Comparison of ENCODE assay signal across 16 cellular contexts in the genomic region with DNA sequence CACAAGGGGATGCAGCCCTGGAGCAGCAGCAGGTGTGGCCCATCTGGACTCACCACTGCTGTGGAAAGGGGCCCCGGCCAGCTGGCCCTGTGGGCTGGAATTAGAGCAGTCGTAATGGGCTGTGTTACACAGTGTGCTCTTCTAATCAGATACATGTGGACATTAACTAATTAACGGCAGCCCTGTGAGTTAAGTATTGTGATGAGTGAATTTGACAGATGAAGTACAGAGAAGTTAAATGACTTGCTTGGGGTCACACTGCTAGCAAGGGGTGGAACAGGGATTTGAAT. TPM values are rescaled to one million over a fixed set of nuclear protein-coding genes. Genes with fewer than 3 reads are reported as not detected.
DNase-seq lines count a peak whose midpoint lies in the region; ATAC-seq, FAIRE-seq and TF ChIP-seq lines count a peak whose summit lies in the region.
"Had no signal": no experiment of that assay in that cellular context is flagged by ENCODE, and none has a peak within 500 bp of the region (broad histone marks: within the 10 kb centered on the region; RNA-seq: fewer than 3 reads in every experiment).

No MANE protein-coding gene starts in this region.

- no peak for FAIRE-seq in astrocyte (lab: Jason Lieb, UNC)
- FAIRE-seq: H54 had no signal

- peaks cover 40% of the 10 kb centered on the region for H3K4me1 ChIP-seq in BE2C
- peaks cover 14% of the 10 kb centered on the region for H3K4me1 ChIP-seq in astrocyte (ENCODE audit: insufficient read depth, low read length)
- H3K4me1 ChIP-seq in naive thymus-derived CD4-positive, alpha-beta T cell (ENCODE audit: control insufficient read depth in 2 of 2, insufficient read depth in 2 of 2, low read length in 2 of 2) = peaks cover 9 to 16% of the 10 kb centered on the region in 2 donors

- no peaks in the 10 kb centered on the region for H3K79me2 ChIP-seq in astrocyte (ENCODE audit: insufficient read depth, low read length)

- no peaks in the 10 kb centered on the region for H4K20me1 ChIP-seq in astrocyte (ENCODE audit: insufficient read depth, low read length)

- H3K36me3 Mint-ChIP-seq in astrocyte (ENCODE audit: low read depth, unreplicated experiment) = peaks cover 2% of the 10 kb centered on the region
- H3K36me3 Mint-ChIP-seq in naive thymus-derived CD4-positive, alpha-beta T cell = peaks cover 12 to 34% (median 16%) of the 10 kb centered on the region in 5 donors

- peaks cover 34% of the 10 kb centered on the region for H3K4me1 Mint-ChIP-seq in astrocyte (ENCODE audit: low read depth, unreplicated experiment)
- H3K4me1 Mint-ChIP-seq in naive thymus-derived CD4-positive, alpha-beta T cell = peaks cover 8 to 27% (median 22%) of the 10 kb centered on the region in 7 donors

- no peak overlapping the region for H3K27ac ChIP-seq in astrocyte (ENCODE audit: low read depth, low read length)
- no peak overlapping the region for H3K27ac ChIP-seq in naive thymus-derived CD4-positive, alpha-beta T cell (ENCODE audit: low read depth, low read length)

- H3K9me3 ChIP-seq in BE2C (no peaks in the 10 kb centered on the region), astrocyte (ENCODE audit: insufficient read depth, low read depth, low read length) (no peaks in the 10 kb centered on the region)
- no peaks in the 10 kb centered on the region for H3K9me3 ChIP-seq in naive thymus-derived CD4-positive, alpha-beta T cell (ENCODE audit: control insufficient read depth in 2 of 3, low read length in 3 of 3)

- peak overlapping the region; percentile 48 for H3K27ac Mint-ChIP-seq in astrocyte (ENCODE audit: unreplicated experiment)
- H3K27ac Mint-ChIP-seq in naive thymus-derived CD4-positive, alpha-beta T cell = peak overlapping the region in 6 of 9 donors; percentile 21 to 75 (median 34)
- H3K27ac Mint-ChIP-seq: nephron progenitor cell had no signal

- POLR2A ChIA-PET in naive thymus-derived CD4-positive, alpha-beta T cell (lab: Charles Lee) = interaction anchor here (0.6 kb wide), 1 partner anchor 66 kb away, joined by 3 read pairs; no protein-coding TSS in a partner anchor

- no peak overlapping the region for H3K4me3 ChIP-seq in BE2C (ENCODE audit: low read depth, low read length)
- no peak overlapping the region for H3K4me3 ChIP-seq in astrocyte (ENCODE audit: insufficient read depth, low read depth, low read length)
- H3K4me3 ChIP-seq in naive thymus-derived CD4-positive, alpha-beta T cell (ENCODE audit: low read length) = no peak overlapping the region
- H3K4me3 ChIP-seq: lung had no signal

- H3K27me3 ChIP-seq in BE2C (no peaks in the 10 kb centered on the region), astrocyte (ENCODE audit: insufficient read depth, low read length) (peaks cover 5% of the 10 kb centered on the region)
- H3K27me3 ChIP-seq in naive thymus-derived CD4-positive, alpha-beta T cell (ENCODE audit: control insufficient read depth in 2 of 2, insufficient read depth in 2 of 2, low read length in 2 of 2) = no peaks in the 10 kb centered on the region

- DNase-seq in BE2C = peak; percentile 87
- DNase-seq in GM03348 (ENCODE audit: low spot score) = peak; percentile 17
- DNase-seq in astrocyte (ENCODE audit: low read depth) = no peak
- DNase-seq in naive thymus-derived CD4-positive, alpha-beta T cell = no peak
- DNase-seq in cerebellar nuclear complex (lab: John Stamatoyannopoulos, UW) = no peak
- DNase-seq in activated gamma-delta T cell treated with Interleukin-2 at 50 U/mL for 16 hours = no peak
- no peak for DNase-seq in epidermal melanocyte (ENCODE audit: insufficient read length, low spot score)
- DNase-seq: activated naive CD4-positive, alpha-beta T cell treated with Interleukin-2 at 50 U/mL for 16 hours; DMS79; KBM-7; NCI-H1105 treated with DMSO at 0.1 percent for 48 hours; nephron progenitor cell had no signal

- H3K9ac ChIP-seq in astrocyte (ENCODE audit: low read length) = no peak overlapping the region

- intact Hi-C loops in naive thymus-derived CD4-positive, alpha-beta T cell (cut with micrococcal nuclease) = no loop called here

- H3K36me3 ChIP-seq in BE2C (no peaks in the 10 kb centered on the region), astrocyte (ENCODE audit: insufficient read depth, low read length) (no peaks in the 10 kb centered on the region)
- H3K36me3 ChIP-seq in naive thymus-derived CD4-positive, alpha-beta T cell (ENCODE audit: control insufficient read depth in 2 of 3, insufficient read depth in 3 of 3, low read length in 3 of 3) = peaks cover 0 to 38% (median 0%) of the 10 kb centered on the region in 3 experiments

- H3K4me3 Mint-ChIP-seq in astrocyte (ENCODE audit: unreplicated experiment) = no peak overlapping the region
- no peak overlapping the region for H3K4me3 Mint-ChIP-seq in naive thymus-derived CD4-positive, alpha-beta T cell
- H3K4me3 Mint-ChIP-seq: brain, nephron progenitor cell had no signal

- ATAC-seq in naive thymus-derived CD4-positive, alpha-beta T cell = no peak
- no peak for ATAC-seq in GM19467 (IDR thresholded peaks at IDR 0.05; ENCODE audit: unreplicated experiment)

- TF ChIP-seq CTCF in BE2C (IDR thresholded peaks at IDR 0.05; ENCODE audit: low read depth, low read length) (no peak), astrocyte (IDR thresholded peaks at IDR 0.05; ENCODE audit: insufficient read depth, low read depth, low read length) (no peak)

- peaks cover 4% of the 10 kb centered on the region for H3K9me3 Mint-ChIP-seq in astrocyte (ENCODE audit: unreplicated experiment)
- H3K9me3 Mint-ChIP-seq in naive thymus-derived CD4-positive, alpha-beta T cell = peaks cover 0 to 1% (median 0%) of the 10 kb centered on the region in 11 donors
- H3K9me3 Mint-ChIP-seq: nephron progenitor cell had no signal

- H3K27me3 Mint-ChIP-seq in astrocyte (ENCODE audit: low read depth, unreplicated experiment) = peaks cover 20% of the 10 kb centered on the region
- H3K27me3 Mint-ChIP-seq in naive thymus-derived CD4-positive, alpha-beta T cell = no peaks in the 10 kb centered on the region

- no peak overlapping the region for H3K4me2 ChIP-seq in astrocyte (ENCODE audit: low read length)

- CTCF ChIA-PET in naive thymus-derived CD4-positive, alpha-beta T cell (lab: Charles Lee) = interaction anchor here (1.2 to 1.3 kb wide), 2 partner anchors 9 to 232 kb away, joined by 3 to 4 read pairs; no protein-coding TSS in a partner anchor

- no peak overlapping the region for H2AFZ ChIP-seq in astrocyte (ENCODE audit: low read depth, low read length)

RNA-seq across cellular contexts. Expression of a gene that starts 58.6 kb away (rescaled TPM):
- 8.1 TPM for polyA plus RNA-seq in BE2C (2012; ENCODE audit: insufficient read depth, insufficient read length, low read depth)
- 38.5 and 41.1 TPM in 2 replicates for total RNA-seq in astrocyte
- 100 to 1,000 TPM; 107 to 278 (median 268) TPM for total RNA-seq in naive thymus-derived CD4-positive, alpha-beta T cell
- 10 to 100 TPM; 19.1 to 21.1 TPM for polyA plus RNA-seq in naive thymus-derived CD4-positive, alpha-beta T cell

Comparison
In these comparisons a context has a peak if more than half of its experiments do, and no peak if none do; other contexts are left out.
1. DNase-seq: peak in BE2C (single experiment) and GM03348 (single experiment); none in astrocyte (single experiment), naive thymus-derived CD4-positive, alpha-beta T cell (0 of 9), cerebellar nuclear complex (0 of 2), activated gamma-delta T cell treated with Interleukin-2 at 50 U/mL for 16 hours (single experiment) and epidermal melanocyte (single experiment).